Comparison of ENCODE assay signal across 22 cellular contexts in genomic region chr11:95608093-95608492, GRCh38.
"Had no signal": no experiment of that assay in that cellular context is flagged by ENCODE, and none has a peak within 500 bp of the region (broad histone marks: within the 10 kb centered on the region; RNA-seq: fewer than 3 reads in every experiment).

No MANE protein-coding gene starts in this region.

- H3K4me1 ChIP-seq: left ventricle myocardium inferior, transverse colon had no signal

- DNase-seq: activated CD4-positive, alpha-beta memory T cell treated with anti-CD3 and anti-CD28 coated beads for 36 hours; activated CD4-positive, alpha-beta T cell treated with anti-CD3 and anti-CD28 coated beads, Interleukin-2, amount 10 ng/mL, durations not matched to agents 24 days and 14 days; activated CD4-positive, CD25-positive, alpha-beta regulatory T cell treated with anti-CD3 and anti-CD28 coated beads, Interleukin-2, amount 50 U/mL, for 72 hours; activated CD8-positive, alpha-beta memory T cell treated with anti-CD3 and anti-CD28 coated beads, Interleukin-2, amount 50 U/mL, for 4 hours; activated gamma-delta T cell; activated naive CD8-positive, alpha-beta T cell treated with anti-CD3 and anti-CD28 coated beads, Interleukin-2, amount 50 U/mL, for 24 hours; activated T-cell treated with anti-CD3 and anti-CD28 coated beads, Interleukin-2, amount 50 U/mL, for 1 hour; endodermal cell; glutamatergic neuron; islet precursor cell; left ventricle myocardium inferior; nephron progenitor cell; posterior cingulate gyrus; right cardiac atrium; spleen; stimulated activated CD4-positive, alpha-beta T cell treated with anti-CD3 and anti-CD28 coated beads, Interleukin-2, amount 100 ng/mL, for 48 hours; stimulated activated naive CD4-positive, alpha-beta T cell treated with Interleukin-2 at 50 U/mL for 16 hours; SW 1271; T1000; transverse colon; WERI-Rb-1 had no signal

- H3K4me3 ChIP-seq: left ventricle myocardium inferior, spleen, transverse colon had no signal

- H3K9me3 ChIP-seq: left ventricle myocardium inferior, spleen, transverse colon had no signal

- ATAC-seq: activated naive CD8-positive, alpha-beta T cell treated with anti-CD3 and anti-CD28 coated beads, Interleukin-2, amount 50 U/mL, for 24 hours; esophagus mucosa; right cardiac atrium had no signal

- H3K36me3 ChIP-seq: left ventricle myocardium inferior, spleen, transverse colon, WERI-Rb-1 had no signal

- H3K27ac ChIP-seq: left ventricle myocardium inferior, spleen, transverse colon, WERI-Rb-1 had no signal

- H3K27me3 ChIP-seq: spleen, transverse colon had no signal
